ENCODE assay signal across 2 cellular contexts in genomic region chr7:79653136-79653631, GRCh38.
TF ChIP-seq lines count a peak whose summit lies in the region.

No MANE protein-coding gene starts in this region.

TF ChIP-seq in IMR-90, 13 proteins besides CTCF, POLR2A, EP300 and RAD21 (continued from another document):
- no peak for TF ChIP-seq USF2 (IDR thresholded peaks at IDR 0.05; ENCODE audit: low read depth, low read length)
- TF ChIP-seq SMC3 (IDR thresholded peaks at IDR 0.05; ENCODE audit: low read depth, low read length): no peak
- TF ChIP-seq RCOR1 (IDR thresholded peaks at IDR 0.05; ENCODE audit: insufficient replicate concordance, low read length): no peak
- no peak for TF ChIP-seq MXI1 (IDR thresholded peaks at IDR 0.05; ENCODE audit: borderline replicate concordance, low read depth, low read length)
- TF ChIP-seq FOS (IDR thresholded peaks at IDR 0.05; ENCODE audit: low read depth, low read length): no peak

TF ChIP-seq in SK-N-SH treated with all-trans-retinoic acid at 6 μM for 48 hours, 23 proteins besides CTCF, POLR2A, EP300 and RAD21 (continued from another document):
- TF ChIP-seq PATZ1 (CRISPR knock-in tag; IDR thresholded peaks at IDR 0.05; ENCODE audit: borderline replicate concordance) (no peak), BACH2 (CRISPR knock-in tag; IDR thresholded peaks at IDR 0.05; ENCODE audit: borderline replicate concordance) (no peak), TOX (CRISPR knock-in tag; IDR thresholded peaks at IDR 0.05; ENCODE audit: borderline replicate concordance) (no peak), ESRRG (CRISPR knock-in tag; IDR thresholded peaks at IDR 0.05) (no peak), ZNF70 (CRISPR knock-in tag; IDR thresholded peaks at IDR 0.05) (no peak), ZNF8 (CRISPR knock-in tag; IDR thresholded peaks at IDR 0.05) (no peak), ZFP3 (CRISPR knock-in tag; IDR thresholded peaks at IDR 0.05) (no peak), OSR1 (CRISPR knock-in tag; IDR thresholded peaks at IDR 0.05) (no peak), GLIS3 (CRISPR knock-in tag; IDR thresholded peaks at IDR 0.05) (no peak)
